ENCODE assay signal across 8 cellular contexts in genomic region chr16:68237243-68238028, GRCh38. TPM values are rescaled to one million over a fixed set of nuclear protein-coding genes. Genes with fewer than 3 reads are reported as not detected.
A peak's percentile ranks its signal among the peaks of the same experiment; 100 is the strongest.
DNase-seq lines count a peak whose midpoint lies in the region; ATAC-seq, FAIRE-seq and TF ChIP-seq lines count a peak whose summit lies in the region.

No MANE protein-coding gene starts in this region.

- TF ChIP-seq POLR2A in GM18526 (IDR thresholded peaks at IDR 0.05; ENCODE audit: extremely low read depth, insufficient read length) = peak; percentile 58

- TF ChIP-seq CTCF in WI38 (IDR thresholded peaks at IDR 0.05; ENCODE audit: low read depth, low read length) = no peak
- TF ChIP-seq CTCF in bronchial epithelial cell (IDR thresholded peaks at IDR 0.05; ENCODE audit: insufficient read depth, low read length, severe bottlenecking) = no peak

- H3K9ac ChIP-seq in iPS-20b (ENCODE audit: low read depth, low read length) (peak overlapping the region; percentile 92), skeletal muscle tissue (ENCODE audit: low read depth in 1 of 3, low read length in 3 of 3) (peak overlapping the region; percentile 76 to 93 (median 92))

- no peaks in the 10 kb centered on the region for H3K9me3 ChIP-seq in iPS-20b (ENCODE audit: insufficient read depth, low read depth, low read length)
- no peaks in the 10 kb centered on the region for H3K9me3 ChIP-seq in skeletal muscle tissue (ENCODE audit: control insufficient read depth in 3 of 3, low read length in 3 of 3)

- peak overlapping the region; percentile 60 for H3K4me3 ChIP-seq in WI38 (ENCODE audit: low read depth, low read length)
- H3K4me3 ChIP-seq in bronchial epithelial cell (ENCODE audit: low read depth, low read length) = peak overlapping the region; percentile 88
- H3K4me3 ChIP-seq in iPS-20b (ENCODE audit: low read length) = peak overlapping the region; percentile 76
- peak overlapping the region; percentile 74 to 87 (median 86) for H3K4me3 ChIP-seq in skeletal muscle tissue (ENCODE audit: low read length in 3 of 3)

- H3K27me3 ChIP-seq in bronchial epithelial cell (ENCODE audit: control insufficient read depth, insufficient read depth, low read length) (no peaks in the 10 kb centered on the region), iPS-20b (ENCODE audit: insufficient read depth, low read length) (peaks cover 43% of the 10 kb centered on the region), skeletal muscle tissue (ENCODE audit: control insufficient read depth in 3 of 3, insufficient read depth in 3 of 3, low read length in 3 of 3) (no peaks in the 10 kb centered on the region)

- H3K36me3 ChIP-seq in bronchial epithelial cell (ENCODE audit: control insufficient read depth, insufficient read depth, low read length) (peaks cover 3% of the 10 kb centered on the region), iPS-20b (ENCODE audit: insufficient read depth, low read depth, low read length) (peaks cover 9% of the 10 kb centered on the region), skeletal muscle tissue (ENCODE audit: control insufficient read depth in 3 of 3, insufficient read depth in 3 of 3, low read length in 3 of 3) (peaks cover 0 to under 1% (median 0%) of the 10 kb centered on the region in 3 donors)

- peak; percentile 90 for FAIRE-seq in bronchial epithelial cell (lab: Jason Lieb, UNC)

- ATAC-seq in HG03064 (IDR thresholded peaks at IDR 0.05; ENCODE audit: low read depth, unreplicated experiment) = peak; percentile 74

- H3K4me1 ChIP-seq in iPS-20b (ENCODE audit: insufficient read depth, low read length) (peaks cover 8% of the 10 kb centered on the region; the same call in 1 of the 2 replicates), skeletal muscle tissue (ENCODE audit: control insufficient read depth in 3 of 3, insufficient read depth in 3 of 3, low read length in 3 of 3) (peaks cover 18 to 23% (median 20%) of the 10 kb centered on the region in 3 donors)

- peak overlapping the region; percentile 81 for H3K27ac ChIP-seq in iPS-20b (ENCODE audit: low read length)
- H3K27ac ChIP-seq in skeletal muscle tissue (ENCODE audit: low read depth, low read length) = peak overlapping the region; percentile 74

- peak; percentile 95 for DNase-seq in NCI-H2171 (lab: John Stamatoyannopoulos, UW)
- DNase-seq in bronchial epithelial cell (ENCODE audit: low read depth) = peak; percentile 95
- no peak for DNase-seq in KG1 (lab: John Stamatoyannopoulos, UW)

RNA-seq across cellular contexts. Expression of gene ESRP2, which starts 1.5 kb away (rescaled TPM):
- total RNA-seq in bronchial epithelial cell (49.0 and 95.2 TPM in 2 replicates), skeletal muscle tissue (not detected)

RNA-seq across cellular contexts. Expression of gene PLA2G15, which starts 7.7 kb away (rescaled TPM):
- total RNA-seq in bronchial epithelial cell (8.2 and 9.2 TPM in 2 replicates), skeletal muscle tissue (23.0 TPM)

RNA-seq across cellular contexts. Expression of gene SLC7A6, which starts 26.9 kb away (rescaled TPM):
- total RNA-seq in bronchial epithelial cell (9.1 and 19.7 TPM in 2 replicates), skeletal muscle tissue (9.4 TPM)

Comparison
In these comparisons a context has a peak if more than half of its experiments do, and no peak if none do; other contexts are left out.
1. RNA of gene ESRP2, which starts 1.5 kb away (total RNA-seq): 49.0 to 95.2 TPM in bronchial epithelial cell; not detected in skeletal muscle tissue (single experiment); every median in the first group is over 10 times any median in the second.
2. Peak in every context shown above with its lines, with median percentiles within 50 percentile points of each other: H3K4me3 ChIP-seq.